ENCODE assay signal across 8 cellular contexts in genomic region chr14:95774265-95775160, GRCh38.
A peak's percentile ranks its signal among the peaks of the same experiment; 100 is the strongest.
DNase-seq lines count a peak whose midpoint lies in the region; ATAC-seq, FAIRE-seq and TF ChIP-seq lines count a peak whose summit lies in the region.

No MANE protein-coding gene starts in this region.

- H3K9me3 ChIP-seq in small intestine (ENCODE audit: control insufficient read depth, low read depth) = no peaks in the 10 kb centered on the region

- H3K27ac Mint-ChIP-seq in stimulated activated memory B cell treated with anti-CD40 and anti-IgM and Interleukin-4, amounts not matched to agents 10 μg/mL and 1 μg/mL and 100 μg/mL, for 72 hours = no peak overlapping the region

- no peaks in the 10 kb centered on the region for H3K9me3 Mint-ChIP-seq in stimulated activated memory B cell treated with anti-CD40 and anti-IgM and Interleukin-4, amounts not matched to agents 10 μg/mL and 1 μg/mL and 100 μg/mL, for 72 hours

- H3K4me3 ChIP-seq in small intestine (ENCODE audit: low read depth in 1 of 2, low read length in 2 of 2) = no peak overlapping the region

- H3K27me3 Mint-ChIP-seq in stimulated activated memory B cell treated with anti-CD40 and anti-IgM and Interleukin-4, amounts not matched to agents 10 μg/mL and 1 μg/mL and 100 μg/mL, for 72 hours = peaks cover 44% of the 10 kb centered on the region

- 58% methylated on average over 28 of the region's 28 CpGs for WGBS in small intestine, 3 donors

- peak; percentile 41 for DNase-seq in D721Med (ENCODE audit: insufficient read length, low spot score)
- DNase-seq in HK-2 (ENCODE audit: unreplicated experiment) = peak; percentile 38
- peak; percentile 54 for DNase-seq in RKO (ENCODE audit: low spot score)
- DNase-seq in activated gamma-delta T cell treated with anti-CD3 and anti-CD28 coated beads, Interleukin-2, amount 50 U/mL, for 16 hours (ENCODE audit: low read depth) = peak; percentile 24
- peak in 38 of 42 donors; percentile 15 to 86 (median 61) for DNase-seq in head of caudate nucleus
- peak; percentile 49 for DNase-seq in small intestine

- intact Hi-C loops in head of caudate nucleus (cut with DNase I) = loop anchor here (5.0 kb wide), 1 partner anchor 212 kb away; no protein-coding TSS in a partner anchor

- peak; percentile 68 for FAIRE-seq in D721Med (lab: Jason Lieb, UNC)
- no peak for FAIRE-seq in small intestine (lab: Jason Lieb, UNC)

- H3K36me3 Mint-ChIP-seq in stimulated activated memory B cell treated with anti-CD40 and anti-IgM and Interleukin-4, amounts not matched to agents 10 μg/mL and 1 μg/mL and 100 μg/mL, for 72 hours = no peaks in the 10 kb centered on the region

- H3K4me1 ChIP-seq in small intestine (ENCODE audit: control insufficient read depth in 2 of 2, insufficient read depth in 1 of 2, low read depth in 1 of 2, low read length in 1 of 2) = no peaks in the 10 kb centered on the region

- peak; percentile 60 for TF ChIP-seq CTCF in D721Med (IDR thresholded peaks at IDR 0.05; ENCODE audit: insufficient read depth, missing control alignments)

- no peaks in the 10 kb centered on the region for H3K27me3 ChIP-seq in small intestine (ENCODE audit: control insufficient read depth in 2 of 2, insufficient read depth in 2 of 2, low read length in 2 of 2)

- H3K4me3 Mint-ChIP-seq in stimulated activated memory B cell treated with anti-CD40 and anti-IgM and Interleukin-4, amounts not matched to agents 10 μg/mL and 1 μg/mL and 100 μg/mL, for 72 hours = no peak overlapping the region

- H3K27ac ChIP-seq in small intestine (ENCODE audit: low read depth in 1 of 2, low read length in 1 of 2) = no peak overlapping the region

- H3K4me1 Mint-ChIP-seq in stimulated activated memory B cell treated with anti-CD40 and anti-IgM and Interleukin-4, amounts not matched to agents 10 μg/mL and 1 μg/mL and 100 μg/mL, for 72 hours = no peaks in the 10 kb centered on the region

- no peaks in the 10 kb centered on the region for H3K36me3 ChIP-seq in small intestine (ENCODE audit: control insufficient read depth in 2 of 2, insufficient read depth in 2 of 2, low read length in 2 of 2)

- no peak for ATAC-seq in GM21737 (IDR thresholded peaks at IDR 0.05; ENCODE audit: unreplicated experiment)
- ATAC-seq in stimulated activated memory B cell treated with anti-CD40 and anti-IgM and Interleukin-4, amounts not matched to agents 10 μg/mL and 1 μg/mL and 100 μg/mL, for 72 hours = no peak
